In genomic region chr3:127711021-127711420, GRCh38 we compare ENCODE assay signal across 1 cellular context.
TF ChIP-seq lines count a peak whose summit lies in the region.

No MANE protein-coding gene starts in this region.

TF ChIP-seq in GM23338, 12 proteins besides CTCF, POLR2A, EP300 and RAD21 (continued from another document):
- TF ChIP-seq ZNF462 (CRISPR knock-in tag; IDR thresholded peaks at IDR 0.05): no peak
- TF ChIP-seq JUNB (IDR thresholded peaks at IDR 0.05; ENCODE audit: unreplicated experiment): no peak
- TF ChIP-seq REST (IDR thresholded peaks at IDR 0.05; ENCODE audit: unreplicated experiment): no peak
- no peak for TF ChIP-seq ETS1 (IDR thresholded peaks at IDR 0.05)
- no peak for TF ChIP-seq EZH2phosphoT487 (IDR thresholded peaks at IDR 0.05; ENCODE audit: unreplicated experiment)
- no peak for TF ChIP-seq NANOG (IDR thresholded peaks at IDR 0.05; ENCODE audit: borderline replicate concordance)
